Comparison of ENCODE assay signal across 8 cellular contexts in genomic region chr9:105656131-105656921, GRCh38. TPM values are rescaled to one million over a fixed set of nuclear protein-coding genes. Genes with fewer than 3 reads are reported as not detected.
DNase-seq lines count a peak whose midpoint lies in the region; ATAC-seq and TF ChIP-seq lines count a peak whose summit lies in the region.

No MANE protein-coding gene starts in this region.

- H3K36me3 ChIP-seq in HUES6 (ENCODE audit: control insufficient read depth, insufficient read depth, low read length) (no peaks in the 10 kb centered on the region), gastroesophageal sphincter (no peaks in the 10 kb centered on the region), osteoblast (ENCODE audit: insufficient read depth, low read length) (no peaks in the 10 kb centered on the region)

- no peaks in the 10 kb centered on the region for H4K20me1 ChIP-seq in osteoblast (ENCODE audit: insufficient read depth, low read length)

- TF ChIP-seq CTCF in activated CD8-positive, alpha-beta T cell treated with anti-CD3 and anti-CD28 coated beads for 36 hours (IDR thresholded peaks at IDR 0.05): no peak
- TF ChIP-seq CTCF in gastroesophageal sphincter (IDR thresholded peaks at IDR 0.05): peak in 2 of 4 experiments; percentile 32 to 60
- TF ChIP-seq CTCF in osteoblast (IDR thresholded peaks at IDR 0.05; ENCODE audit: extremely low read depth, low read depth, low read length): no peak

- DNase-seq in COLO668 (lab: John Stamatoyannopoulos, UW; ENCODE audit: unreplicated experiment) (peak; percentile 85), osteoblast (ENCODE audit: insufficient read length, low spot score, missing footprints) (peak; percentile 79), MV-4-11 (lab: John Stamatoyannopoulos, UW) (no peak), activated gamma-delta T cell (lab: John Stamatoyannopoulos, UW) (no peak)
- DNase-seq in activated CD8-positive, alpha-beta T cell treated with anti-CD3 and anti-CD28 coated beads for 36 hours: peak; percentile 8

- no peaks in the 10 kb centered on the region for H3K79me2 ChIP-seq in osteoblast (ENCODE audit: insufficient read depth, low read length)

- intact Hi-C loops in activated CD8-positive, alpha-beta T cell treated with anti-CD3 and anti-CD28 coated beads for 36 hours (cut with micrococcal nuclease): no loop called here

- H3K4me2 ChIP-seq in osteoblast (ENCODE audit: insufficient read depth, low read length): peak overlapping the region; percentile 80

- ATAC-seq in GM19324 (IDR thresholded peaks at IDR 0.05; ENCODE audit: low FRiP score, unreplicated experiment) (peak; percentile 74), gastroesophageal sphincter (no peak)
- ATAC-seq in activated CD8-positive, alpha-beta T cell treated with anti-CD3 and anti-CD28 coated beads for 36 hours: peak; percentile 65

- no peak for TF ChIP-seq POLR2A in gastroesophageal sphincter (IDR thresholded peaks at IDR 0.05)

- peaks cover 11% of the 10 kb centered on the region for H3K4me1 Mint-ChIP-seq in activated CD8-positive, alpha-beta T cell treated with anti-CD3 and anti-CD28 coated beads for 36 hours (ENCODE audit: low read depth)

- CTCF ChIA-PET in activated CD8-positive, alpha-beta T cell treated with anti-CD3 and anti-CD28 coated beads for 36 hours (lab: Charles Lee): interaction anchor here (1.0 kb wide), 1 partner anchor 21 kb away, joined by 3 read pairs; no protein-coding TSS in a partner anchor

- WGBS in gastroesophageal sphincter (ENCODE audit: low coverage in 1 of 2), 2 donors: 1 to 2% methylated on average over 6 to 11 of the region's 75 CpGs

- H3K9me3 Mint-ChIP-seq in activated CD8-positive, alpha-beta T cell treated with anti-CD3 and anti-CD28 coated beads for 36 hours: no peaks in the 10 kb centered on the region

- peak overlapping the region; percentile 65 for H2AFZ ChIP-seq in osteoblast (ENCODE audit: low read length)

- peaks cover 30% of the 10 kb centered on the region for H3K27me3 Mint-ChIP-seq in activated CD8-positive, alpha-beta T cell treated with anti-CD3 and anti-CD28 coated beads for 36 hours

- H3K27me3 ChIP-seq in HUES6 (ENCODE audit: control insufficient read depth, insufficient read depth, low read length) (peaks cover 59% of the 10 kb centered on the region), gastroesophageal sphincter (peaks cover 49% of the 10 kb centered on the region), osteoblast (ENCODE audit: insufficient read depth, low read length) (peaks cover 18% of the 10 kb centered on the region)

- no peak overlapping the region for H3K9ac ChIP-seq in HUES6 (ENCODE audit: low read length)

- H3K27ac Mint-ChIP-seq in activated CD8-positive, alpha-beta T cell treated with anti-CD3 and anti-CD28 coated beads for 36 hours: no peak overlapping the region

- peak overlapping the region; percentile 60 for H3K4me3 Mint-ChIP-seq in activated CD8-positive, alpha-beta T cell treated with anti-CD3 and anti-CD28 coated beads for 36 hours

- no peaks in the 10 kb centered on the region for H3K36me3 Mint-ChIP-seq in activated CD8-positive, alpha-beta T cell treated with anti-CD3 and anti-CD28 coated beads for 36 hours (ENCODE audit: low read depth)

- H3K4me1 ChIP-seq in HUES6 (ENCODE audit: control insufficient read depth, insufficient read depth, low read length) (peaks cover 14% of the 10 kb centered on the region), gastroesophageal sphincter (peaks cover 0 to 14% (median 9%) of the 10 kb centered on the region in 3 donors), osteoblast (ENCODE audit: insufficient read depth, low read length) (no peaks in the 10 kb centered on the region)

- POLR2A ChIA-PET in activated CD8-positive, alpha-beta T cell treated with anti-CD3 and anti-CD28 coated beads for 36 hours (lab: Charles Lee): no interaction called here

- H3K9me3 ChIP-seq in HUES6 (ENCODE audit: control insufficient read depth, insufficient read depth, low read depth, low read length) (no peaks in the 10 kb centered on the region), gastroesophageal sphincter (no peaks in the 10 kb centered on the region), osteoblast (ENCODE audit: low read depth, low read length) (no peaks in the 10 kb centered on the region)

- H3K27ac ChIP-seq in HUES6 (ENCODE audit: low read depth, low read length): no peak overlapping the region
- no peak overlapping the region for H3K27ac ChIP-seq in gastroesophageal sphincter
- H3K27ac ChIP-seq in osteoblast (ENCODE audit: low read depth, low read length): no peak overlapping the region

- H3K4me3 ChIP-seq in HUES6 (ENCODE audit: low read depth, low read length) (peak overlapping the region; percentile 72), gastroesophageal sphincter (peak overlapping the region; percentile 2 to 57), osteoblast (ENCODE audit: insufficient read depth, low read length) (peak overlapping the region; percentile 67)

- no peak for TF ChIP-seq EP300 in gastroesophageal sphincter (IDR thresholded peaks at IDR 0.05)

RNA-seq across cellular contexts. Expression of gene TAL2, which starts 5.9 kb away (rescaled TPM):
- not detected for total RNA-seq in activated CD8-positive, alpha-beta T cell treated with anti-CD3 and anti-CD28 coated beads for 36 hours
- total RNA-seq in gastroesophageal sphincter: not detected
- total RNA-seq in osteoblast: 0.36 and 0.59 TPM in 2 replicates

RNA-seq across cellular contexts. Expression of gene TMEM38B, which starts 38.0 kb away (rescaled TPM):
- total RNA-seq in activated CD8-positive, alpha-beta T cell treated with anti-CD3 and anti-CD28 coated beads for 36 hours: 10 to 100 TPM in 1 of 2 experiments, 1 to 10 TPM in 1; 8.2 to 11.3 TPM
- total RNA-seq in gastroesophageal sphincter (10 to 100 TPM in 1 of 4 donors, 1 to 10 TPM in 3; 8.6 to 11.3 (median 9.3) TPM), osteoblast (22.4 and 25.0 TPM in 2 replicates)

Comparison
In these comparisons a context has a peak if more than half of its experiments do, and no peak if none do; other contexts are left out.
1. DNase-seq: peak in COLO668 (single experiment), activated CD8-positive, alpha-beta T cell treated with anti-CD3 and anti-CD28 coated beads for 36 hours (single experiment) and osteoblast (single experiment); none in MV-4-11 (single experiment) and activated gamma-delta T cell (single experiment).
2. Peak in every context shown above with its lines, with median percentiles within 50 percentile points of each other: H3K4me3 ChIP-seq.